ENCODE assay signal across 1 cellular context in genomic region chr11:62591448-62592215, GRCh38.
TF ChIP-seq lines count a peak whose summit lies in the region.

Gene TUT1 (minus strand): TSS chr11:62591523. CDS start chr11:62591485, 38 bp downstream.

TF ChIP-seq in K562, 482 proteins besides CTCF, POLR2A, EP300 and RAD21 (continued from another document and continues in another):
- TF ChIP-seq SFPQ (IDR thresholded peaks at IDR 0.05; ENCODE audit: low read depth, low read length) (no peak), ZNF134 (CRISPR knock-in tag; conservative IDR thresholded peaks at IDR 0.05) (no peak), HOMEZ (CRISPR knock-in tag; IDR thresholded peaks at IDR 0.05) (no peak), BACH1 (tag; IDR thresholded peaks at IDR 0.05) (no peak; the same call in 1 of the 2 replicates), RBM25 (IDR thresholded peaks at IDR 0.05; ENCODE audit: low read depth, low read length, severe bottlenecking) (peak; percentile 26), U2AF1 (optimal IDR thresholded peaks at IDR 0.05; ENCODE audit: low read depth, low read length) (no peak), RBM17 (IDR thresholded peaks at IDR 0.05; ENCODE audit: borderline replicate concordance, low read depth, low read length) (no peak), PTBP1 (IDR thresholded peaks at IDR 0.05; ENCODE audit: low read depth, low read length) (no peak), KLF6 (CRISPR knock-in tag; IDR thresholded peaks at IDR 0.05; ENCODE audit: borderline replicate concordance) (no peak), ZNF780A (CRISPR knock-in tag; IDR thresholded peaks at IDR 0.05) (no peak), ZNF165 (CRISPR knock-in tag; IDR thresholded peaks at IDR 0.05; ENCODE audit: borderline replicate concordance) (no peak), ZZZ3 (IDR thresholded peaks at IDR 0.05) (no peak), ZNF699 (CRISPR knock-in tag; IDR thresholded peaks at IDR 0.05; ENCODE audit: insufficient replicate concordance) (no peak), SREBF1 (IDR thresholded peaks at IDR 0.05; ENCODE audit: borderline replicate concordance, low read depth, low read length) (peak; percentile 80; the same call in 1 of the 2 replicates), BMI1 (IDR thresholded peaks at IDR 0.05; ENCODE audit: low read length) (no peak; the same call in 1 of the 2 replicates), CGGBP1 (CRISPR knock-in tag; IDR thresholded peaks at IDR 0.05) (peak; percentile 73; the same call in 1 of the 2 replicates), SNRNP70 (optimal IDR thresholded peaks at IDR 0.05; ENCODE audit: low read depth, low read length) (no peak), ZNF146 (CRISPR knock-in tag; IDR thresholded peaks at IDR 0.05; ENCODE audit: unreplicated experiment) (no peak), RNF2 (IDR thresholded peaks at IDR 0.05) (peak; percentile 85), TOE1 (IDR thresholded peaks at IDR 0.05; ENCODE audit: borderline replicate concordance) (peak; percentile 93), TOE1 (CRISPR knock-in tag; IDR thresholded peaks at IDR 0.05; ENCODE audit: borderline replicate concordance, low read depth) (no peak), RFX5 (IDR thresholded peaks at IDR 0.05; ENCODE audit: low read depth, low read length) (no peak), PTTG1 (tag; IDR thresholded peaks at IDR 0.05; ENCODE audit: low read depth) (no peak), PREB (CRISPR knock-in tag; IDR thresholded peaks at IDR 0.05) (no peak), UBTF (IDR thresholded peaks at IDR 0.05; ENCODE audit: borderline replicate concordance in 1 of 2, low read depth in 2 of 2, low read length in 2 of 2) (0 out of 4 replicates have a peak, but pooled peaks of 1 of the 2 experiments have one; percentile 47), ESRRA (IDR thresholded peaks at IDR 0.05; ENCODE audit: borderline replicate concordance, low read depth) (peak; percentile 91), THAP7 (CRISPR knock-in tag; IDR thresholded peaks at IDR 0.05) (0 out of 2 replicates have a peak, but pooled peaks have one; percentile 19), CBX1 (IDR thresholded peaks at IDR 0.05; ENCODE audit: low read depth) (peak; percentile 13; the same call in 1 of the 2 replicates), MCM2 (IDR thresholded peaks at IDR 0.05; ENCODE audit: low read depth) (no peak), GTF3C2 (IDR thresholded peaks at IDR 0.05; ENCODE audit: borderline replicate concordance, extremely low read depth, insufficient read length) (no peak), RAD51 (IDR thresholded peaks at IDR 0.05; ENCODE audit: borderline replicate concordance, low read depth) (peak; percentile 17; the same call in 1 of the 2 replicates), GABPB1 (CRISPR knock-in tag; IDR thresholded peaks at IDR 0.05) (peak; percentile 99), HDAC2 (IDR thresholded peaks at IDR 0.05) (no peak; the same call in 1 of the 2 replicates)
- TF ChIP-seq, protein P1, sequence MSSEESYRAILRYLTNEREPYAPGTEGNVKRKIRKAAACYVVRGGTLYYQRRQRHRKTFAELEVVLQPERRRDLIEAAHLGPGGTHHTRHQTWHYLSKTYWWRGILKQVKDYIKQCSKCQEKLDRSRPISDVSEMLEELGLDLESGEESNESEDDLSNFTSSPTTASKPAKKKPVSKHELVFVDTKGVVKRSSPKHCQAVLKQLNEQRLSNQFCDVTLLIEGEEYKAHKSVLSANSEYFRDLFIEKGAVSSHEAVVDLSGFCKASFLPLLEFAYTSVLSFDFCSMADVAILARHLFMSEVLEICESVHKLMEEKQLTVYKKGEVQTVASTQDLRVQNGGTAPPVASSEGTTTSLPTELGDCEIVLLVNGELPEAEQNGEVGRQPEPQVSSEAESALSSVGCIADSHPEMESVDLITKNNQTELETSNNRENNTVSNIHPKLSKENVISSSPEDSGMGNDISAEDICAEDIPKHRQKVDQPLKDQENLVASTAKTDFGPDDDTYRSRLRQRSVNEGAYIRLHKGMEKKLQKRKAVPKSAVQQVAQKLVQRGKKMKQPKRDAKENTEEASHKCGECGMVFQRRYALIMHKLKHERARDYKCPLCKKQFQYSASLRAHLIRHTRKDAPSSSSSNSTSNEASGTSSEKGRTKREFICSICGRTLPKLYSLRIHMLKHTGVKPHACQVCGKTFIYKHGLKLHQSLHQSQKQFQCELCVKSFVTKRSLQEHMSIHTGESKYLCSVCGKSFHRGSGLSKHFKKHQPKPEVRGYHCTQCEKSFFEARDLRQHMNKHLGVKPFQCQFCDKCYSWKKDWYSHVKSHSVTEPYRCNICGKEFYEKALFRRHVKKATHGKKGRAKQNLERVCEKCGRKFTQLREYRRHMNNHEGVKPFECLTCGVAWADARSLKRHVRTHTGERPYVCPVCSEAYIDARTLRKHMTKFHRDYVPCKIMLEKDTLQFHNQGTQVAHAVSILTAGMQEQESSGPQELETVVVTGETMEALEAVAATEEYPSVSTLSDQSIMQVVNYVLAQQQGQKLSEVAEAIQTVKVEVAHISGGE (CRISPR knock-in tag; IDR thresholded peaks at IDR 0.05) = peak; percentile 97 to 100 (median 99)
- TF ChIP-seq, protein P2, sequence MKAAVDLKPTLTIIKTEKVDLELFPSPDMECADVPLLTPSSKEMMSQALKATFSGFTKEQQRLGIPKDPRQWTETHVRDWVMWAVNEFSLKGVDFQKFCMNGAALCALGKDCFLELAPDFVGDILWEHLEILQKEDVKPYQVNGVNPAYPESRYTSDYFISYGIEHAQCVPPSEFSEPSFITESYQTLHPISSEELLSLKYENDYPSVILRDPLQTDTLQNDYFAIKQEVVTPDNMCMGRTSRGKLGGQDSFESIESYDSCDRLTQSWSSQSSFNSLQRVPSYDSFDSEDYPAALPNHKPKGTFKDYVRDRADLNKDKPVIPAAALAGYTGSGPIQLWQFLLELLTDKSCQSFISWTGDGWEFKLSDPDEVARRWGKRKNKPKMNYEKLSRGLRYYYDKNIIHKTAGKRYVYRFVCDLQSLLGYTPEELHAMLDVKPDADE (conservative IDR thresholded peaks at IDR 0.05; ENCODE audit: control insufficient read depth, low read depth, low read length) = peak; percentile 59
- TF ChIP-seq, protein P3, sequence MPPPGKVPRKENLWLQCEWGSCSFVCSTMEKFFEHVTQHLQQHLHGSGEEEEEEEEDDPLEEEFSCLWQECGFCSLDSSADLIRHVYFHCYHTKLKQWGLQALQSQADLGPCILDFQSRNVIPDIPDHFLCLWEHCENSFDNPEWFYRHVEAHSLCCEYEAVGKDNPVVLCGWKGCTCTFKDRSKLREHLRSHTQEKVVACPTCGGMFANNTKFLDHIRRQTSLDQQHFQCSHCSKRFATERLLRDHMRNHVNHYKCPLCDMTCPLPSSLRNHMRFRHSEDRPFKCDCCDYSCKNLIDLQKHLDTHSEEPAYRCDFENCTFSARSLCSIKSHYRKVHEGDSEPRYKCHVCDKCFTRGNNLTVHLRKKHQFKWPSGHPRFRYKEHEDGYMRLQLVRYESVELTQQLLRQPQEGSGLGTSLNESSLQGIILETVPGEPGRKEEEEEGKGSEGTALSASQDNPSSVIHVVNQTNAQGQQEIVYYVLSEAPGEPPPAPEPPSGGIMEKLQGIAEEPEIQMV (tag; conservative IDR thresholded peaks at IDR 0.05; ENCODE audit: low read depth) = no peak
- TF ChIP-seq, protein P4, sequence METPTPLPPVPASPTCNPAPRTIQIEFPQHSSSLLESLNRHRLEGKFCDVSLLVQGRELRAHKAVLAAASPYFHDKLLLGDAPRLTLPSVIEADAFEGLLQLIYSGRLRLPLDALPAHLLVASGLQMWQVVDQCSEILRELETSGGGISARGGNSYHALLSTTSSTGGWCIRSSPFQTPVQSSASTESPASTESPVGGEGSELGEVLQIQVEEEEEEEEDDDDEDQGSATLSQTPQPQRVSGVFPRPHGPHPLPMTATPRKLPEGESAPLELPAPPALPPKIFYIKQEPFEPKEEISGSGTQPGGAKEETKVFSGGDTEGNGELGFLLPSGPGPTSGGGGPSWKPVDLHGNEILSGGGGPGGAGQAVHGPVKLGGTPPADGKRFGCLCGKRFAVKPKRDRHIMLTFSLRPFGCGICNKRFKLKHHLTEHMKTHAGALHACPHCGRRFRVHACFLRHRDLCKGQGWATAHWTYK (CRISPR knock-in tag; IDR thresholded peaks at IDR 0.05) = no peak
- TF ChIP-seq, protein P5, sequence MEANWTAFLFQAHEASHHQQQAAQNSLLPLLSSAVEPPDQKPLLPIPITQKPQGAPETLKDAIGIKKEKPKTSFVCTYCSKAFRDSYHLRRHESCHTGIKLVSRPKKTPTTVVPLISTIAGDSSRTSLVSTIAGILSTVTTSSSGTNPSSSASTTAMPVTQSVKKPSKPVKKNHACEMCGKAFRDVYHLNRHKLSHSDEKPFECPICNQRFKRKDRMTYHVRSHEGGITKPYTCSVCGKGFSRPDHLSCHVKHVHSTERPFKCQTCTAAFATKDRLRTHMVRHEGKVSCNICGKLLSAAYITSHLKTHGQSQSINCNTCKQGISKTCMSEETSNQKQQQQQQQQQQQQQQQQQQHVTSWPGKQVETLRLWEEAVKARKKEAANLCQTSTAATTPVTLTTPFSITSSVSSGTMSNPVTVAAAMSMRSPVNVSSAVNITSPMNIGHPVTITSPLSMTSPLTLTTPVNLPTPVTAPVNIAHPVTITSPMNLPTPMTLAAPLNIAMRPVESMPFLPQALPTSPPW (CRISPR knock-in tag; IDR thresholded peaks at IDR 0.05) = peak; percentile 80
